In the genomic region with DNA sequence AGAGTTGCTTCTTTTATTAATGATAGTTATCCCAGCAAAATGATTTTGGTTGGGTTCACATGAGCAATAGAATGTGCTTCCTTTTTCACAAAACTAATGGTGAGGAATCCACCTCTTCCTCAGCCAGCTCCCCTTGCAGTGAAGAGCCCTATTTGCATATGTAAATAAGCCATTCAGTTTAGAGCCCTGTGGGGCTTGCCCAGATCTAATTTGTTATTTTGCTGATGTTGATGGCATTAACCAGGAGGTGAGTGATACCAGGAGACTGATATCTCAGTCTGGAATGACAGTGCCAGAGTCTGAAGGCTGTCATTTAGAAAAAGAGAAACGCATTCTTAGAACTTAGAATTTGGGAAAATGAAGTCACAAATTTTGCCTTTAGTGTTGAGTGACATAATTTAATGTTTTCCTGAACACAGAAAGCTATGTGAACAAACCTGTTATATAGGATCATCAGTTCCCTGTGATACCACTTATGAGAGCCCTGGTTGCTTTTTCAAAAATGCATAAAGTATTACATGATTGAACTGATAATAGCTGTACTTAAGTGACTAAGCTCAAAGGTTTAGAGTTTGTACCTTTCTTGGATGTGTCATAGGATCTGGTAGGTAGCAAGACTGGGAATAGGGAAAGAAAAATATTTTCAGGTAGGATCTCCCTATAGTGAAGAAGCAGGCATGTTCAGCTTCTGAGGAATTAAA, we compare ENCODE assay signal across 18 cellular contexts.
DNase-seq lines count a peak whose midpoint lies in the region; ATAC-seq and TF ChIP-seq lines count a peak whose summit lies in the region.
"Had no signal": no experiment of that assay in that cellular context is flagged by ENCODE, and none has a peak within 500 bp of the region (broad histone marks: within the 10 kb centered on the region; RNA-seq: fewer than 3 reads in every experiment).

No MANE protein-coding gene starts in this region.

- no peaks in the 10 kb centered on the region for H3K27me3 ChIP-seq in RWPE2 (ENCODE audit: insufficient read depth, poor library complexity, severe bottlenecking)
- H3K27me3 ChIP-seq: BE2C had no signal

- H3K27ac ChIP-seq in RWPE2 (ENCODE audit: poor library complexity, severe bottlenecking): no peak overlapping the region
- H3K27ac ChIP-seq: GM23248 had no signal

- CTCF ChIA-PET in activated CD4-positive, alpha-beta T cell treated with anti-CD3 and anti-CD28 coated beads for 36 hours (lab: Charles Lee): interaction anchor here (0.8 to 2.0 kb wide), 4 partner anchors 48 to 119 kb away, joined by 3 to 6 read pairs (median 4); no protein-coding TSS in a partner anchor

- H3K36me3 Mint-ChIP-seq in activated CD4-positive, alpha-beta T cell treated with anti-CD3 and anti-CD28 coated beads for 36 hours (ENCODE audit: low read depth): no peaks in the 10 kb centered on the region
- H3K36me3 Mint-ChIP-seq in memory B cell: peaks cover 2% of the 10 kb centered on the region
- H3K36me3 Mint-ChIP-seq in type B pancreatic cell: no peaks in the 10 kb centered on the region
- H3K36me3 Mint-ChIP-seq in progenitor cell of endocrine pancreas (ENCODE audit: insufficient read depth): no peaks in the 10 kb centered on the region
- H3K36me3 Mint-ChIP-seq: CD4-positive, alpha-beta memory T cell had no signal

- H3K9me3 ChIP-seq in RWPE2 (ENCODE audit: severe bottlenecking): no peaks in the 10 kb centered on the region
- H3K9me3 ChIP-seq: BE2C had no signal

- no peak overlapping the region for H3K4me3 Mint-ChIP-seq in activated CD4-positive, alpha-beta T cell treated with anti-CD3 and anti-CD28 coated beads for 36 hours
- H3K4me3 Mint-ChIP-seq in memory B cell (no peak overlapping the region), type B pancreatic cell (no peak overlapping the region), progenitor cell of endocrine pancreas (ENCODE audit: low read depth) (no peak overlapping the region)
- H3K4me3 Mint-ChIP-seq: CD4-positive, alpha-beta memory T cell had no signal

- H3K4me3 ChIP-seq in RWPE2 (ENCODE audit: severe bottlenecking): no peak overlapping the region
- H3K4me3 ChIP-seq: GM23248 had no signal

- intact Hi-C loops in activated CD4-positive, alpha-beta T cell treated with anti-CD3 and anti-CD28 coated beads for 36 hours (cut with DNase I, micrococcal nuclease): no loop called here

- DNase-seq in activated CD4-positive, alpha-beta T cell treated with anti-CD3 and anti-CD28 coated beads for 36 hours: no peak
- no peak for DNase-seq in activated CD4-positive, alpha-beta T cell treated with anti-CD3 and anti-CD28 coated beads, Interleukin-2, amount 50 U/mL, for 1 hour
- no peak for DNase-seq in RWPE2 (ENCODE audit: low spot score)
- no peak for DNase-seq in memory B cell (ENCODE audit: low spot score in 2 of 2)
- DNase-seq in type B pancreatic cell (ENCODE audit: extremely low spot score, unreplicated experiment): no peak
- DNase-seq in germinal center (ENCODE audit: low spot score): no peak
- DNase-seq in progenitor cell of endocrine pancreas (ENCODE audit: low spot score, unreplicated experiment): no peak
- DNase-seq: 8988T; BE2C; Calu3; CD4-positive, alpha-beta memory T cell; DMS79 treated with DMSO at 0.1 percent for 48 hours; GM23248; KG1; NCI-H1092; NCI-H510A treated with DMSO at 0.1 percent for 48 hours had no signal

- no peak for TF ChIP-seq CTCF in RWPE2 (IDR thresholded peaks at IDR 0.05; ENCODE audit: poor library complexity, severe bottlenecking)
- no peak for TF ChIP-seq CTCF in type B pancreatic cell (conservative IDR thresholded peaks at IDR 0.05)
- TF ChIP-seq CTCF in progenitor cell of endocrine pancreas (IDR thresholded peaks at IDR 0.05; ENCODE audit: unreplicated experiment): no peak

- peaks cover 10% of the 10 kb centered on the region for H3K27me3 Mint-ChIP-seq in activated CD4-positive, alpha-beta T cell treated with anti-CD3 and anti-CD28 coated beads for 36 hours
- H3K27me3 Mint-ChIP-seq in memory B cell (peaks cover 2% of the 10 kb centered on the region), type B pancreatic cell (no peaks in the 10 kb centered on the region), progenitor cell of endocrine pancreas (no peaks in the 10 kb centered on the region)

- H3K4me1 ChIP-seq in RWPE2 (ENCODE audit: insufficient read depth, poor library complexity, severe bottlenecking): peaks cover 4% of the 10 kb centered on the region
- H3K4me1 ChIP-seq: BE2C had no signal

- peak; percentile 68 for ATAC-seq in activated CD4-positive, alpha-beta T cell treated with anti-CD3 and anti-CD28 coated beads for 36 hours
- ATAC-seq in RWPE2 (ENCODE audit: low read depth) (peak; percentile 51), memory B cell (ENCODE audit: low read depth) (peak; percentile 54), GM21619 (IDR thresholded peaks at IDR 0.05; ENCODE audit: unreplicated experiment) (no peak)
- ATAC-seq: HepG2 had no signal

- H3K4me1 Mint-ChIP-seq in activated CD4-positive, alpha-beta T cell treated with anti-CD3 and anti-CD28 coated beads for 36 hours: no peaks in the 10 kb centered on the region
- H3K4me1 Mint-ChIP-seq in memory B cell (peaks cover 8% of the 10 kb centered on the region), type B pancreatic cell (ENCODE audit: unreplicated experiment) (peaks cover 28% of the 10 kb centered on the region), progenitor cell of endocrine pancreas (ENCODE audit: low read depth) (peaks cover under 1% of the 10 kb centered on the region)
- H3K4me1 Mint-ChIP-seq: CD4-positive, alpha-beta memory T cell had no signal

- no peaks in the 10 kb centered on the region for H3K36me3 ChIP-seq in RWPE2 (ENCODE audit: low read depth)
- H3K36me3 ChIP-seq: BE2C had no signal

- H3K27ac Mint-ChIP-seq in activated CD4-positive, alpha-beta T cell treated with anti-CD3 and anti-CD28 coated beads for 36 hours: no peak overlapping the region
- H3K27ac Mint-ChIP-seq in memory B cell (no peak overlapping the region), type B pancreatic cell (peak overlapping the region; percentile 38), progenitor cell of endocrine pancreas (no peak overlapping the region)
- H3K27ac Mint-ChIP-seq: CD4-positive, alpha-beta memory T cell had no signal

- no peaks in the 10 kb centered on the region for H3K9me3 Mint-ChIP-seq in activated CD4-positive, alpha-beta T cell treated with anti-CD3 and anti-CD28 coated beads for 36 hours (ENCODE audit: low read depth)
- H3K9me3 Mint-ChIP-seq in memory B cell (no peaks in the 10 kb centered on the region), type B pancreatic cell (no peaks in the 10 kb centered on the region), progenitor cell of endocrine pancreas (ENCODE audit: low read depth) (no peaks in the 10 kb centered on the region)
- H3K9me3 Mint-ChIP-seq: CD4-positive, alpha-beta memory T cell had no signal

- POLR2A ChIA-PET in activated CD4-positive, alpha-beta T cell treated with anti-CD3 and anti-CD28 coated beads for 36 hours (lab: Charles Lee): interaction anchor here (0.6 to 0.7 kb wide), 2 partner anchors 25 to 45 kb away, joined by 3 read pairs; no protein-coding TSS in a partner anchor
